9 cellular contexts compared by ENCODE assay signal in the genomic region with DNA sequence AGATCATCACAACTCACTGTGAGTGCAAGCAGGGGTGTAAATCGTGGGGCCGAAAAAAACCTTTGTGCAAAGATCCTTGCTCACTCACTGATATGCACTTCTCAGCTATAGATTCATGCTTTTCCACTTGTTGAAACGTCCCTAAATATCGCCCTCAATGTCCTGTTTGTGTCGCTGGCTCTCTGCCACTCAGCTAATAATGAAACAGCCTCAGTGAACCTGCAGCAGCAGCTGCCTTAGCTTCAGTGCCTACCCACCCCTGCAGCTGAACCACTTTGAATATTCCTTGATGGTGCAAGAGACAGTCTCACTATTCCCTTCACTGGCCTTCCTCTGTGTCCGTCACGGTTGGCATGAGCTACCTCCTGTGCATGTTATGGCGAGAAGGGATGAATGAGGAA.
DNase-seq lines count a peak whose midpoint lies in the region; ATAC-seq and TF ChIP-seq lines count a peak whose summit lies in the region.
"Had no signal": no experiment of that assay in that cellular context is flagged by ENCODE, and none has a peak within 500 bp of the region (broad histone marks: within the 10 kb centered on the region; RNA-seq: fewer than 3 reads in every experiment).

No MANE protein-coding gene starts in this region.

- peaks cover 0 to 12% (median 0%) of the 10 kb centered on the region in 3 donors for H3K36me3 ChIP-seq in esophagus squamous epithelium

- TF ChIP-seq POLR2A in esophagus squamous epithelium (IDR thresholded peaks at IDR 0.05), result no peak

- in situ Hi-C loops in GM13976 (cut with MboI; ENCODE audit: low sequenced_read_pairs, unreplicated experiment), result no loop called here

- DNase-seq in Right ventricle myocardium inferior (ENCODE audit: missing footprints) (no peak), cardiac septum (ENCODE audit: low spot score) (no peak), esophagus squamous epithelium (lab: John Stamatoyannopoulos, UW) (no peak), GM13976 (ENCODE audit: low spot score) (no peak)
- DNase-seq in activated T-helper 1 cell treated with anti-CD3 and anti-CD28 coated beads, Interleukin-12 subunit alpha, Interleukin-12 subunit beta, Interleukin-2, Interleukin-4 antibody, amounts not matched to agents 30 ng/mL and 10 ng/mL and 1 ng/mL, durations not matched to agents 14 hours and 24 hours and 36 hours (ENCODE audit: low spot score), result no peak
- DNase-seq: foreskin melanocyte had no signal

- TF ChIP-seq CTCF in esophagus squamous epithelium (IDR thresholded peaks at IDR 0.05), result no peak
- no peak for TF ChIP-seq CTCF in nephron (IDR thresholded peaks at IDR 0.05; ENCODE audit: unreplicated experiment in 3 of 3)
- no peak for TF ChIP-seq CTCF in GM13976 (IDR thresholded peaks at IDR 0.05; ENCODE audit: borderline replicate concordance, control extremely low read depth, extremely low read depth, insufficient read depth, missing control alignments)

- H3K4me3 ChIP-seq in esophagus squamous epithelium, result peak overlapping the region in 2 of 4 donors; percentile 27 to 58

- H3K27me3 Mint-ChIP-seq in nephron (ENCODE audit: low read depth), result no peaks in the 10 kb centered on the region
- H3K27me3 Mint-ChIP-seq in activated T-helper 1 cell treated with anti-CD3 and anti-CD28 coated beads, Interleukin-12 subunit alpha, Interleukin-12 subunit beta, Interleukin-2, Interleukin-4 antibody, amounts not matched to agents 30 ng/mL and 10 ng/mL and 1 ng/mL, durations not matched to agents 14 hours and 24 hours and 36 hours (ENCODE audit: insufficient read depth), result peaks cover 6% of the 10 kb centered on the region

- H3K27me3 ChIP-seq in esophagus squamous epithelium, result no peaks in the 10 kb centered on the region

- H3K27ac Mint-ChIP-seq in nephron, result peak overlapping the region; percentile 73 to 95 (median 86)
- no peak overlapping the region for H3K27ac Mint-ChIP-seq in activated T-helper 1 cell treated with anti-CD3 and anti-CD28 coated beads, Interleukin-12 subunit alpha, Interleukin-12 subunit beta, Interleukin-2, Interleukin-4 antibody, amounts not matched to agents 30 ng/mL and 10 ng/mL and 1 ng/mL, durations not matched to agents 14 hours and 24 hours and 36 hours

- H3K9me3 ChIP-seq in esophagus squamous epithelium, result no peaks in the 10 kb centered on the region

- H3K36me3 Mint-ChIP-seq in nephron (ENCODE audit: low read depth), result peaks cover 30% of the 10 kb centered on the region
- no peaks in the 10 kb centered on the region for H3K36me3 Mint-ChIP-seq in activated T-helper 1 cell treated with anti-CD3 and anti-CD28 coated beads, Interleukin-12 subunit alpha, Interleukin-12 subunit beta, Interleukin-2, Interleukin-4 antibody, amounts not matched to agents 30 ng/mL and 10 ng/mL and 1 ng/mL, durations not matched to agents 14 hours and 24 hours and 36 hours (ENCODE audit: low read depth)

- H3K4me3 Mint-ChIP-seq in nephron, result peak overlapping the region in 2 of 3 experiments; percentile 19 to 58
- H3K4me3 Mint-ChIP-seq in activated T-helper 1 cell treated with anti-CD3 and anti-CD28 coated beads, Interleukin-12 subunit alpha, Interleukin-12 subunit beta, Interleukin-2, Interleukin-4 antibody, amounts not matched to agents 30 ng/mL and 10 ng/mL and 1 ng/mL, durations not matched to agents 14 hours and 24 hours and 36 hours, result no peak overlapping the region

- peak overlapping the region; percentile 52 to 94 (median 84) for H3K27ac ChIP-seq in esophagus squamous epithelium

- peaks cover 54% of the 10 kb centered on the region for H3K4me1 Mint-ChIP-seq in nephron
- no peaks in the 10 kb centered on the region for H3K4me1 Mint-ChIP-seq in activated T-helper 1 cell treated with anti-CD3 and anti-CD28 coated beads, Interleukin-12 subunit alpha, Interleukin-12 subunit beta, Interleukin-2, Interleukin-4 antibody, amounts not matched to agents 30 ng/mL and 10 ng/mL and 1 ng/mL, durations not matched to agents 14 hours and 24 hours and 36 hours (ENCODE audit: low read depth)

- intact Hi-C loops in Right ventricle myocardium inferior (cut with DNase I), result loop anchor here (2.0 to 5.0 kb wide), 3 partner anchors 49 to 129 kb away; a partner anchor contains a TSS
- intact Hi-C loops in cardiac septum (cut with DNase I), result loop anchor here (2.0 to 5.0 kb wide), 5 partner anchors 47 to 129 kb away; a partner anchor contains a TSS
- intact Hi-C loops in esophagus squamous epithelium (cut with DNase I), result loop anchor here (10.0 kb wide), 1 partner anchor 103 kb away; no protein-coding TSS in a partner anchor
- intact Hi-C loops in activated T-helper 1 cell treated with anti-CD3 and anti-CD28 coated beads, Interleukin-12 subunit alpha, Interleukin-12 subunit beta, Interleukin-2, Interleukin-4 antibody, amounts not matched to agents 30 ng/mL and 10 ng/mL and 1 ng/mL, durations not matched to agents 14 hours and 24 hours and 36 hours (cut with micrococcal nuclease), result no loop called here

- peaks cover 36 to 80% (median 55%) of the 10 kb centered on the region in 3 donors for H3K4me1 ChIP-seq in esophagus squamous epithelium

- peaks cover 3% of the 10 kb centered on the region for H3K9me3 Mint-ChIP-seq in nephron
- H3K9me3 Mint-ChIP-seq in activated T-helper 1 cell treated with anti-CD3 and anti-CD28 coated beads, Interleukin-12 subunit alpha, Interleukin-12 subunit beta, Interleukin-2, Interleukin-4 antibody, amounts not matched to agents 30 ng/mL and 10 ng/mL and 1 ng/mL, durations not matched to agents 14 hours and 24 hours and 36 hours, result no peaks in the 10 kb centered on the region

- ATAC-seq in Right ventricle myocardium inferior (peak; percentile 21), HG03565 (IDR thresholded peaks at IDR 0.05; ENCODE audit: unreplicated experiment) (no peak), HG03045 (IDR thresholded peaks at IDR 0.05; ENCODE audit: unreplicated experiment) (no peak)

- 27 to 29% methylated on average over 8 of the region's 8 CpGs for WGBS in esophagus squamous epithelium, 2 donors
